Comparison of ENCODE assay signal across 12 cellular contexts in genomic region chr3:98962189-98962930, GRCh38.
A peak's percentile ranks its signal among the peaks of the same experiment; 100 is the strongest.
DNase-seq lines count a peak whose midpoint lies in the region; ATAC-seq and TF ChIP-seq lines count a peak whose summit lies in the region.
"Had no signal": no experiment of that assay in that cellular context is flagged by ENCODE, and none has a peak within 500 bp of the region (broad histone marks: within the 10 kb centered on the region; RNA-seq: fewer than 3 reads in every experiment).

No MANE protein-coding gene starts in this region.

- H3K36me3 ChIP-seq in breast epithelium = no peaks in the 10 kb centered on the region
- no peaks in the 10 kb centered on the region for H3K36me3 ChIP-seq in fibroblast of lung (ENCODE audit: control insufficient read depth, insufficient read depth, low read length)
- H3K36me3 ChIP-seq: thyroid gland had no signal

- intact Hi-C loops in MCF 10A (cut with micrococcal nuclease) (no loop called here), breast epithelium (cut with DNase I; ENCODE audit: low total_unique reads) (no loop called here)

- DNase-seq in MCF 10A (ENCODE audit: unreplicated experiment) = peak; percentile 55
- no peak for DNase-seq in breast epithelium (ENCODE audit: low spot score in 2 of 2)
- DNase-seq in RKO (ENCODE audit: low spot score) = peak; percentile 73
- DNase-seq in fibroblast of lung (ENCODE audit: low read depth in 2 of 2) = peak; percentile 84 to 99
- DNase-seq in SIG-M5 (lab: John Stamatoyannopoulos, UW) = no peak
- DNase-seq in dedifferentiated amniotic fluid mesenchymal stem cell (ENCODE audit: extremely low spot score) = no peak
- DNase-seq in DMS79 treated with DMSO at 0.1 percent for 48 hours (lab: John Stamatoyannopoulos, UW) = no peak
- DNase-seq in activated naive CD4-positive, alpha-beta T cell treated with anti-CD3 and anti-CD28 coated beads, Interleukin-2, amount 50 U/mL, for 72 hours (ENCODE audit: low spot score in 2 of 2) = no peak
- DNase-seq: activated T-cell treated with anti-CD3 and anti-CD28 coated beads, Interleukin-2, amount 50 U/mL, for 1 hour; head of caudate nucleus; NCI-H2029 treated with DMSO at 0.1 percent for 48 hours; thyroid gland had no signal

- POLR2A ChIA-PET in MCF 10A (lab: Yijun Ruan, JAX) = interaction anchor here (0.9 to 1.6 kb wide), 3 partner anchors 10 to 72 kb away, joined by 3 to 5 read pairs (median 4); partner anchors contain the start of gene DCBLD2

- H3K4me2 ChIP-seq in fibroblast of lung (ENCODE audit: extremely low read depth, insufficient read depth, low read length) = peak overlapping the region; percentile 20

- H3K27me3 Mint-ChIP-seq in MCF 10A (ENCODE audit: insufficient read depth, unreplicated experiment) = no peaks in the 10 kb centered on the region

- TSS peak; percentile 86 for BruUV-seq in MCF 10A (replicated peaks; lab: Mats Ljungman, UMichigan)

- no peaks in the 10 kb centered on the region for H3K79me2 ChIP-seq in fibroblast of lung (ENCODE audit: control insufficient read depth, insufficient read depth, low read length)

- no peaks in the 10 kb centered on the region for H3K36me3 Mint-ChIP-seq in MCF 10A (ENCODE audit: insufficient read depth, unreplicated experiment)
- H3K36me3 Mint-ChIP-seq in activated naive CD4-positive, alpha-beta T cell treated with anti-CD3 and anti-CD28 coated beads, Interleukin-2, amount 50 U/mL, for 72 hours = no peaks in the 10 kb centered on the region

- no peak overlapping the region for H2AFZ ChIP-seq in fibroblast of lung (ENCODE audit: low read length)

- H3K4me1 Mint-ChIP-seq in MCF 10A (ENCODE audit: insufficient read depth, unreplicated experiment) = peaks cover 15% of the 10 kb centered on the region

- H3K27me3 ChIP-seq in breast epithelium (no peaks in the 10 kb centered on the region), fibroblast of lung (ENCODE audit: control insufficient read depth, insufficient read depth, low read length) (no peaks in the 10 kb centered on the region)
- H3K27me3 ChIP-seq: thyroid gland had no signal

- H3K4me3 ChIP-seq in breast epithelium (no peak overlapping the region), fibroblast of lung (replicated peaks in 1 of 4; ENCODE audit: control extremely low read depth in 1 of 4, insufficient read depth in 1 of 4, low read depth in 3 of 4, low read length in 4 of 4) (peak overlapping the region in 1 of 4 experiments; percentile 51)
- H3K4me3 ChIP-seq: thyroid gland had no signal

- no peak overlapping the region for H3K27ac ChIP-seq in breast epithelium
- H3K27ac ChIP-seq in fibroblast of lung (ENCODE audit: insufficient read depth, low read length) = peak overlapping the region; percentile 85
- H3K27ac ChIP-seq: thyroid gland had no signal

- no peak overlapping the region for H3K9ac ChIP-seq in fibroblast of lung (ENCODE audit: insufficient read depth, low read length)

- H3K9me3 ChIP-seq in breast epithelium = no peaks in the 10 kb centered on the region
- no peaks in the 10 kb centered on the region for H3K9me3 ChIP-seq in fibroblast of lung (ENCODE audit: control insufficient read depth, insufficient read depth, low read depth, low read length)
- H3K9me3 ChIP-seq: thyroid gland had no signal

- TF ChIP-seq CTCF in MCF 10A (IDR thresholded peaks at IDR 0.05; ENCODE audit: unreplicated experiment) (no peak), breast epithelium (IDR thresholded peaks at IDR 0.05) (no peak), fibroblast of lung (conservative IDR thresholded peaks at IDR 0.05 in 1 of 2, IDR thresholded peaks at IDR 0.05 in 1 of 2; ENCODE audit: low read depth in 1 of 2, low read length in 2 of 2) (no peak)

- no peak for ATAC-seq in activated naive CD4-positive, alpha-beta T cell treated with anti-CD3 and anti-CD28 coated beads, Interleukin-2, amount 50 U/mL, for 72 hours

- no peak overlapping the region for H3K4me3 Mint-ChIP-seq in MCF 10A (ENCODE audit: unreplicated experiment)

- no peaks in the 10 kb centered on the region for H3K4me1 ChIP-seq in breast epithelium
- peaks cover 12% of the 10 kb centered on the region for H3K4me1 ChIP-seq in fibroblast of lung (ENCODE audit: control insufficient read depth, extremely low read depth, insufficient read depth, low read length)
- H3K4me1 ChIP-seq: thyroid gland had no signal

- H3K9me3 Mint-ChIP-seq in MCF 10A (ENCODE audit: unreplicated experiment) = no peaks in the 10 kb centered on the region
- peaks cover 3 to 6% of the 10 kb centered on the region in 2 donors for H3K9me3 Mint-ChIP-seq in activated naive CD4-positive, alpha-beta T cell treated with anti-CD3 and anti-CD28 coated beads, Interleukin-2, amount 50 U/mL, for 72 hours

- TF ChIP-seq POLR2A in breast epithelium (IDR thresholded peaks at IDR 0.05) = no peak

- CTCF ChIA-PET in MCF 10A (lab: Yijun Ruan, JAX) = interaction anchor here (0.6 to 1.9 kb wide), 3 partner anchors 31 to 145 kb away, joined by 3 to 9 read pairs (median 4); no protein-coding TSS in a partner anchor

- peak overlapping the region; percentile 4 for H3K27ac Mint-ChIP-seq in MCF 10A (ENCODE audit: low read depth, unreplicated experiment)
- no peak overlapping the region for H3K27ac Mint-ChIP-seq in activated naive CD4-positive, alpha-beta T cell treated with anti-CD3 and anti-CD28 coated beads, Interleukin-2, amount 50 U/mL, for 72 hours

- no peaks in the 10 kb centered on the region for H4K20me1 ChIP-seq in fibroblast of lung (ENCODE audit: control insufficient read depth, extremely low read depth, insufficient read depth, low read length)

Comparison
In these comparisons a context has a peak if more than half of its experiments do, and no peak if none do; other contexts are left out.
1. DNase-seq: peak in MCF 10A (single experiment), RKO (single experiment) and fibroblast of lung (2 of 2); none in breast epithelium (0 of 2), SIG-M5 (single experiment), dedifferentiated amniotic fluid mesenchymal stem cell (single experiment), DMS79 treated with DMSO at 0.1 percent for 48 hours (single experiment) and activated naive CD4-positive, alpha-beta T cell treated with anti-CD3 and anti-CD28 coated beads, Interleukin-2, amount 50 U/mL, for 72 hours (0 of 2).